In the genomic region with DNA sequence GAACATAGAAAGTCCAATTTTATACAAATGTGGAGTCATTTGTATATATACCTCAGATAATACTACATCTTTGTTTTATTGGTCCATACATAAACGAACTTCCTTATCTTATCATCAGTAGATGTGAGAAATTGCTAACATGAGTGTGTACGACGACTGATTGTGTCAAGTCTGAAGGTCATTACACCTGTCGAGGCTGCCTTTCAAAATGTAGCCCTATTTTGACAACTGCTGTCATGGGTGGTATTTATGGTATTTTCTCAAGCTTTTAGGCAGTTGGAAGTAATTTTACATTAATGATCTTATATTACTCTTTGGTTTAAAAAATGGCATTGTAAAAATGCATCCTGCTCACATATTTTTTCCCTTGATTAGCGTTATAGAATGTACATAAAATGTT, we compare ENCODE assay signal across 29 cellular contexts.
"Had no signal": no experiment of that assay in that cellular context is flagged by ENCODE, and none has a peak within 500 bp of the region (broad histone marks: within the 10 kb centered on the region; RNA-seq: fewer than 3 reads in every experiment).

No MANE protein-coding gene starts in this region.

- H3K4me3 ChIP-seq: adrenal gland, ascending aorta, body of pancreas, breast epithelium, cardiac muscle cell had no signal

- DNase-seq: activated effector memory CD4-positive, alpha-beta T cell treated with anti-CD3 and anti-CD28 coated beads, Interleukin-2, amount 50 U/mL, for 16 hours; activated effector memory CD4-positive, alpha-beta T cell treated with Interleukin-2 at 50 U/mL for 16 hours; activated gamma-delta T cell; activated gamma-delta T cell treated with Interleukin-2 at 50 U/mL for 16 hours; activated naive CD4-positive, alpha-beta T cell; activated naive CD4-positive, alpha-beta T cell treated with anti-CD3 and anti-CD28 coated beads for 36 hours; activated naive CD4-positive, alpha-beta T cell treated with anti-CD3 and anti-CD28 coated beads, Interleukin-2, amount 10 ng/mL, durations not matched to agents 7 days and 5 days; activated naive CD4-positive, alpha-beta T cell treated with anti-CD3 and anti-CD28 coated beads, Interleukin-2, amount 50 U/mL, for 16 hours; activated naive CD4-positive, alpha-beta T cell treated with Interleukin-2 at 50 U/mL for 16 hours; activated naive CD8-positive, alpha-beta T cell treated with anti-CD3 and anti-CD28 coated beads for 36 hours; activated naive CD8-positive, alpha-beta T cell treated with anti-CD3 and anti-CD28 coated beads, Interleukin-2, amount 10 ng/mL, durations not matched to agents 7 days and 5 days; activated naive CD8-positive, alpha-beta T cell treated with anti-CD3 and anti-CD28 coated beads, Interleukin-2, amount 50 U/mL, for 24 hours; activated T-cell treated with anti-CD3 and anti-CD28 coated beads, Interleukin-2, amount 50 U/mL, for 24 hours; activated T-cell treated with anti-CD3 and anti-CD28 coated beads, Interleukin-2, amount 50 U/mL, for 4 hours; activated T-cell treated with anti-CD3 and anti-CD28 coated beads, Interleukin-2, amount 50 U/mL, for 48 hours; activated T-cell treated with anti-CD3 and anti-CD28 coated beads, Interleukin-2, amount 50 U/mL, for 72 hours; adrenal gland; amniotic stem cell; amygdala; anterior cingulate cortex; aorta; body of pancreas; brain microvascular endothelial cell; caudate nucleus; central memory CD4-positive, alpha-beta T cell; cerebellar nuclear complex had no signal

- H3K9me3 ChIP-seq: adrenal gland, ascending aorta, body of pancreas, breast epithelium had no signal

- H3K36me3 ChIP-seq: adrenal gland, ascending aorta, brain microvascular endothelial cell, breast epithelium, cardiac muscle cell had no signal

- H3K27ac ChIP-seq: adrenal gland, ascending aorta, body of pancreas, brain microvascular endothelial cell, breast epithelium, cardiac muscle cell had no signal

- H3K27me3 ChIP-seq: adrenal gland, ascending aorta, body of pancreas, brain microvascular endothelial cell, breast epithelium, cardiac muscle cell had no signal
